ENCODE assay signal across 19 cellular contexts in genomic region chr1:216248628-216249027, GRCh38.
DNase-seq lines count a peak whose midpoint lies in the region; ATAC-seq, FAIRE-seq and TF ChIP-seq lines count a peak whose summit lies in the region.
"Had no signal": no experiment of that assay in that cellular context is flagged by ENCODE, and none has a peak within 500 bp of the region (broad histone marks: within the 10 kb centered on the region; RNA-seq: fewer than 3 reads in every experiment).

No MANE protein-coding gene starts in this region.

- no peaks in the 10 kb centered on the region for H3K36me3 ChIP-seq in bronchial epithelial cell (ENCODE audit: control insufficient read depth, insufficient read depth, low read length)
- H3K36me3 ChIP-seq: BLaER1 treated with 17β-estradiol and CSF1 and Interleukin-3, amounts not matched to agents 10 nM and 100 nM had no signal

- no peak for DNase-seq in D721Med (ENCODE audit: insufficient read length, low spot score)
- DNase-seq in NCI-H526 treated with DMSO at 0.1 percent for 48 hours (lab: John Stamatoyannopoulos, UW) = peak; percentile 17
- DNase-seq in bronchial epithelial cell (ENCODE audit: low read depth) = peak; percentile 2
- DNase-seq in SW480 (ENCODE audit: low spot score) = no peak
- no peak for DNase-seq in GM13976 (ENCODE audit: low spot score)
- DNase-seq in stimulated activated CD4-positive, alpha-beta T cell treated with anti-CD3 and anti-CD28 coated beads, Interleukin-4, amount 100 ng/mL, for 24 hours = no peak
- DNase-seq: AML-193; CD4-positive, alpha-beta T cell; CD8-positive, alpha-beta T cell; COR-L47; DMS79 treated with DMSO at 0.1 percent for 48 hours; GF-D8 had no signal

- in situ Hi-C loops in GM13976 (cut with MboI; ENCODE audit: low sequenced_read_pairs, unreplicated experiment) = no loop called here

- TF ChIP-seq CTCF in D721Med (IDR thresholded peaks at IDR 0.05; ENCODE audit: insufficient read depth, missing control alignments) (no peak), bronchial epithelial cell (IDR thresholded peaks at IDR 0.05; ENCODE audit: insufficient read depth, low read length, severe bottlenecking) (no peak), GM13976 (IDR thresholded peaks at IDR 0.05; ENCODE audit: borderline replicate concordance, control extremely low read depth, extremely low read depth, insufficient read depth, missing control alignments) (no peak)

- no peak for ATAC-seq in HG02623 (IDR thresholded peaks at IDR 0.05; ENCODE audit: unreplicated experiment)
- ATAC-seq: A549; CD8-positive, alpha-beta T cell had no signal

- FAIRE-seq in D721Med (lab: Jason Lieb, UNC) = peak; percentile 91
- no peak for FAIRE-seq in bronchial epithelial cell (lab: Jason Lieb, UNC)
- peak; percentile 69 for FAIRE-seq in islet of Langerhans (lab: Jason Lieb, UNC)
- FAIRE-seq: A549, G401.6, GM12891, GM19239 had no signal

- no peaks in the 10 kb centered on the region for H3K27me3 ChIP-seq in bronchial epithelial cell (ENCODE audit: control insufficient read depth, insufficient read depth, low read length)
- H3K27me3 ChIP-seq: BLaER1 treated with 17β-estradiol and CSF1 and Interleukin-3, amounts not matched to agents 10 nM and 100 nM had no signal

- no peak overlapping the region for H3K4me3 ChIP-seq in bronchial epithelial cell (ENCODE audit: low read depth, low read length)
- H3K4me3 ChIP-seq: A549; BLaER1 treated with 17β-estradiol and CSF1 and Interleukin-3, amounts not matched to agents 10 nM and 100 nM had no signal

Comparison
In these comparisons a context has a peak if more than half of its experiments do, and no peak if none do; other contexts are left out.
1. DNase-seq: peak in NCI-H526 treated with DMSO at 0.1 percent for 48 hours (single experiment) and bronchial epithelial cell (single experiment); none in D721Med (single experiment), SW480 (single experiment), GM13976 (single experiment) and stimulated activated CD4-positive, alpha-beta T cell treated with anti-CD3 and anti-CD28 coated beads, Interleukin-4, amount 100 ng/mL, for 24 hours (single experiment).